37 cellular contexts compared by ENCODE assay signal in genomic region chr1:97210302-97210701, GRCh38.
"Had no signal": no experiment of that assay in that cellular context is flagged by ENCODE, and none has a peak within 500 bp of the region (broad histone marks: within the 10 kb centered on the region; RNA-seq: fewer than 3 reads in every experiment).

No MANE protein-coding gene starts in this region.

- FAIRE-seq: endometrium, endothelial cell of umbilical vein, frontal cortex had no signal

- H3K4me3 ChIP-seq: adrenal gland, breast epithelium, cardiac muscle cell, coronary artery, dorsolateral prefrontal cortex, esophagus squamous epithelium had no signal

- ATAC-seq: activated CD4-positive, CD25-positive, alpha-beta regulatory T cell treated with anti-CD3 and anti-CD28 coated beads, Interleukin-2, amount 50 U/mL, for 24 hours; activated CD8-positive, alpha-beta T cell treated with anti-CD3 and anti-CD28 coated beads for 36 hours; activated naive CD8-positive, alpha-beta T cell treated with anti-CD3 and anti-CD28 coated beads, Interleukin-2, amount 50 U/mL, for 24 hours; activated T-cell treated with anti-CD3 and anti-CD28 coated beads, Interleukin-2, amount 50 U/mL, for 4 hours; T-cell had no signal

- DNase-seq: activated B cell treated with CpG ODN at 0.5 μM for 24 hours; activated CD4-positive, alpha-beta T cell treated with anti-CD3 and anti-CD28 coated beads for 48 hours; activated CD4-positive, alpha-beta T cell treated with anti-CD3 and anti-CD28 coated beads, Interleukin-2, amount 50 U/mL, for 1 hour; activated CD4-positive, alpha-beta T cell treated with anti-CD3 and anti-CD28 coated beads, Interleukin-2, amount 50 U/mL, for 48 hours; activated CD8-positive, alpha-beta memory T cell treated with anti-CD3 and anti-CD28 coated beads for 24 hours; activated CD8-positive, alpha-beta T cell treated with anti-CD3 and anti-CD28 coated beads for 36 hours; activated effector memory CD4-positive, alpha-beta T cell treated with anti-CD3 and anti-CD28 coated beads, Interleukin-2, amount 50 U/mL, for 16 hours; activated naive CD4-positive, alpha-beta T cell treated with anti-CD3 and anti-CD28 coated beads for 36 hours; activated naive CD8-positive, alpha-beta T cell treated with anti-CD3 and anti-CD28 coated beads for 36 hours; activated naive CD8-positive, alpha-beta T cell treated with anti-CD3 and anti-CD28 coated beads, Interleukin-2, amount 50 U/mL, for 24 hours; activated T-cell treated with anti-CD3 and anti-CD28 coated beads, Interleukin-2, amount 50 U/mL, for 4 hours; adrenal gland; amygdala; aorta; central memory CD4-positive, alpha-beta T cell; cerebellar nuclear complex; dorsolateral prefrontal cortex; esophagus squamous epithelium; foreskin fibroblast; head of caudate nucleus; T-cell; T1000; WERI-Rb-1 had no signal

- H3K4me3 Mint-ChIP-seq: activated B cell treated with CpG ODN at 0.5 μM for 24 hours; activated CD8-positive, alpha-beta T cell treated with anti-CD3 and anti-CD28 coated beads for 36 hours; activated naive CD4-positive, alpha-beta T cell treated with anti-CD3 and anti-CD28 coated beads for 36 hours; activated naive CD4-positive, alpha-beta T cell treated with anti-CD3 and anti-CD28 coated beads, Interleukin-2, amount 50 U/mL, for 24 hours; activated naive CD8-positive, alpha-beta T cell treated with anti-CD3 and anti-CD28 coated beads for 36 hours; activated naive CD8-positive, alpha-beta T cell treated with anti-CD3 and anti-CD28 coated beads, Interleukin-2, amount 50 U/mL, for 24 hours; activated T-cell treated with anti-CD3 and anti-CD28 coated beads, Interleukin-2, amount 50 U/mL, for 4 hours; brain; dendritic cell treated with granulocyte-macrophage colony-stimulating factor and Interleukin-4, amounts not matched to agents 40 ng/mL and 50 ng/mL, for 4 days; T-cell; T-helper 1 cell treated with Interleukin-12 subunit alpha and Interleukin-12 subunit beta and Interleukin-4 antibody, amounts not matched to agents 30 μg/mL and 1 μg/mL, for 36 hours; T-helper 2 cell treated with Interferon-gamma antibody and Interleukin-4, amounts not matched to agents 5 μg/mL and 100 μg/mL, for 36 hours had no signal

- H3K27me3 ChIP-seq: adrenal gland, breast epithelium, cardiac muscle cell, dorsolateral prefrontal cortex, esophagus squamous epithelium had no signal

- H3K27me3 Mint-ChIP-seq: activated B cell treated with CpG ODN at 0.5 μM for 24 hours; activated CD8-positive, alpha-beta T cell treated with anti-CD3 and anti-CD28 coated beads for 36 hours; activated naive CD4-positive, alpha-beta T cell treated with anti-CD3 and anti-CD28 coated beads, Interleukin-2, amount 50 U/mL, for 24 hours; activated naive CD8-positive, alpha-beta T cell treated with anti-CD3 and anti-CD28 coated beads for 36 hours; activated naive CD8-positive, alpha-beta T cell treated with anti-CD3 and anti-CD28 coated beads, Interleukin-2, amount 50 U/mL, for 24 hours; brain; dendritic cell treated with granulocyte-macrophage colony-stimulating factor and Interleukin-4, amounts not matched to agents 40 ng/mL and 50 ng/mL, for 4 days; T-cell had no signal

- H3K27ac ChIP-seq: adrenal gland, breast epithelium, cardiac muscle cell, coronary artery, epithelial cell of prostate, esophagus squamous epithelium, WERI-Rb-1 had no signal

- H3K36me3 ChIP-seq: adrenal gland, breast epithelium, cardiac muscle cell, esophagus squamous epithelium, WERI-Rb-1 had no signal

- H3K9me3 ChIP-seq: adrenal gland, breast epithelium, esophagus squamous epithelium had no signal

- H3K4me1 ChIP-seq: breast epithelium, esophagus squamous epithelium had no signal

- H3K36me3 Mint-ChIP-seq: activated naive CD8-positive, alpha-beta T cell treated with anti-CD3 and anti-CD28 coated beads for 36 hours; brain had no signal

- H3K27ac Mint-ChIP-seq: activated B cell treated with CpG ODN at 0.5 μM for 24 hours; activated CD8-positive, alpha-beta T cell treated with anti-CD3 and anti-CD28 coated beads for 36 hours; activated naive CD4-positive, alpha-beta T cell treated with anti-CD3 and anti-CD28 coated beads for 36 hours; activated naive CD4-positive, alpha-beta T cell treated with anti-CD3 and anti-CD28 coated beads, Interleukin-2, amount 50 U/mL, for 24 hours; activated naive CD8-positive, alpha-beta T cell treated with anti-CD3 and anti-CD28 coated beads for 36 hours; activated naive CD8-positive, alpha-beta T cell treated with anti-CD3 and anti-CD28 coated beads, Interleukin-2, amount 50 U/mL, for 24 hours; activated T-helper 2 cell treated with anti-CD3 and anti-CD28 coated beads, Interferon-gamma antibody, Interleukin-2, Interleukin-4, amounts not matched to agents 10 μg/mL and 5 μg/mL and 100 μg/mL, durations not matched to agents 14 hours and 24 hours and 36 hours; brain; dendritic cell treated with granulocyte-macrophage colony-stimulating factor and Interleukin-4, amounts not matched to agents 40 ng/mL and 50 ng/mL, for 4 days; T-cell; T-helper 1 cell treated with Interleukin-12 subunit alpha and Interleukin-12 subunit beta and Interleukin-4 antibody, amounts not matched to agents 30 μg/mL and 1 μg/mL, for 36 hours; T-helper 2 cell treated with Interferon-gamma antibody and Interleukin-4, amounts not matched to agents 5 μg/mL and 100 μg/mL, for 36 hours had no signal

- H3K9me3 Mint-ChIP-seq: activated B cell treated with CpG ODN at 0.5 μM for 24 hours; activated CD8-positive, alpha-beta T cell treated with anti-CD3 and anti-CD28 coated beads for 36 hours; activated naive CD4-positive, alpha-beta T cell treated with anti-CD3 and anti-CD28 coated beads for 36 hours; activated naive CD4-positive, alpha-beta T cell treated with anti-CD3 and anti-CD28 coated beads, Interleukin-2, amount 50 U/mL, for 24 hours; activated naive CD8-positive, alpha-beta T cell treated with anti-CD3 and anti-CD28 coated beads for 36 hours; activated naive CD8-positive, alpha-beta T cell treated with anti-CD3 and anti-CD28 coated beads, Interleukin-2, amount 50 U/mL, for 24 hours; activated T-cell treated with anti-CD3 and anti-CD28 coated beads, Interleukin-2, amount 50 U/mL, for 4 hours; activated T-helper 2 cell treated with anti-CD3 and anti-CD28 coated beads, Interferon-gamma antibody, Interleukin-2, Interleukin-4, amounts not matched to agents 10 μg/mL and 5 μg/mL and 100 μg/mL, durations not matched to agents 14 hours and 24 hours and 36 hours; brain; dendritic cell treated with granulocyte-macrophage colony-stimulating factor and Interleukin-4, amounts not matched to agents 40 ng/mL and 50 ng/mL, for 4 days; T-cell; T-helper 1 cell treated with Interleukin-12 subunit alpha and Interleukin-12 subunit beta and Interleukin-4 antibody, amounts not matched to agents 30 μg/mL and 1 μg/mL, for 36 hours; T-helper 2 cell treated with Interferon-gamma antibody and Interleukin-4, amounts not matched to agents 5 μg/mL and 100 μg/mL, for 36 hours had no signal

- H3K4me1 Mint-ChIP-seq: activated B cell treated with CpG ODN at 0.5 μM for 24 hours; activated naive CD4-positive, alpha-beta T cell treated with anti-CD3 and anti-CD28 coated beads, Interleukin-2, amount 50 U/mL, for 24 hours; activated naive CD8-positive, alpha-beta T cell treated with anti-CD3 and anti-CD28 coated beads for 36 hours; activated naive CD8-positive, alpha-beta T cell treated with anti-CD3 and anti-CD28 coated beads, Interleukin-2, amount 50 U/mL, for 24 hours; brain; T-cell had no signal
